Comparison of ENCODE assay signal across 8 cellular contexts in the genomic region with DNA sequence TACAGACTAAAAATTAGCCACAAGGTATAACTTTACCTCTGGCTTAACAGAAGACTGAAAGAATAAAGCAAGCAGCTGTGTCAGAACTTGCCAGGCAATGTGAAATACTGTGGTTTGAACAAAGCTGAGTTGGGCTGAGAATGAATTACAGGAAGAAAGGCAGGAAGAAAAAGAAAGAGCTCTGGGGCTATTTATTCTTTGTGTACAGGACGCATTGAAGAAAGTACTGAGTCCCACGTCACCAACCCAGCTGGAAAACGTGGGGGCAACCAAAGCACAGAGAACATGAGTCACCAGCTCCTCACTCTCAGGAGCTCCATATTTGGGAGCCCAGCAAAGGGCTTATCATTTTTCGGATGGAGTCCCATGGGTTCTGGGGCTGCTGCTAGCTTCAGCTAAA.
DNase-seq lines count a peak whose midpoint lies in the region; ATAC-seq and TF ChIP-seq lines count a peak whose summit lies in the region.

No MANE protein-coding gene starts in this region.

- peak overlapping the region; percentile 40 for H3K4me3 Mint-ChIP-seq in CD8-positive, alpha-beta T cell

- intact Hi-C loops in CD8-positive, alpha-beta T cell (cut with DNase I, micrococcal nuclease) = no loop called here

- H3K9me3 Mint-ChIP-seq in CD8-positive, alpha-beta T cell = no peaks in the 10 kb centered on the region

- H3K27me3 Mint-ChIP-seq in CD8-positive, alpha-beta T cell (ENCODE audit: low read depth) = no peaks in the 10 kb centered on the region

- peaks cover 60% of the 10 kb centered on the region for H3K36me3 Mint-ChIP-seq in CD8-positive, alpha-beta T cell

- peak overlapping the region; percentile 83 for H3K27ac Mint-ChIP-seq in CD8-positive, alpha-beta T cell

- H3K27ac ChIP-seq in CD8-positive, alpha-beta T cell (ENCODE audit: low read depth, low read length) = no peak overlapping the region
- peak overlapping the region; percentile 72 to 82 for H3K27ac ChIP-seq in right atrium auricular region

- peaks cover 83% of the 10 kb centered on the region for H3K4me1 Mint-ChIP-seq in CD8-positive, alpha-beta T cell (ENCODE audit: low read depth)

- H3K4me3 ChIP-seq in CD8-positive, alpha-beta T cell (ENCODE audit: low read depth, low read length) = no peak overlapping the region
- H3K4me3 ChIP-seq in right atrium auricular region = no peak overlapping the region

- H3K36me3 ChIP-seq in CD8-positive, alpha-beta T cell (ENCODE audit: insufficient read depth, low read length) = no peaks in the 10 kb centered on the region
- H3K36me3 ChIP-seq in right atrium auricular region = no peaks in the 10 kb centered on the region

- POLR2A ChIA-PET in CD8-positive, alpha-beta T cell (lab: Charles Lee) = interaction anchor here (1.1 kb wide), 1 partner anchor 28 kb away, joined by 3 read pairs; no protein-coding TSS in a partner anchor

- ATAC-seq in CD8-positive, alpha-beta T cell = peak; percentile 90
- ATAC-seq in HG03460 (IDR thresholded peaks at IDR 0.05; ENCODE audit: unreplicated experiment) (peak; percentile 60), HG02938 (IDR thresholded peaks at IDR 0.05; ENCODE audit: unreplicated experiment) (no peak)

- H3K27me3 ChIP-seq in CD8-positive, alpha-beta T cell (ENCODE audit: insufficient read depth, low read length) = no peaks in the 10 kb centered on the region
- H3K27me3 ChIP-seq in right atrium auricular region = no peaks in the 10 kb centered on the region

- H3K9me3 ChIP-seq in CD8-positive, alpha-beta T cell (ENCODE audit: low read length) = no peaks in the 10 kb centered on the region
- H3K9me3 ChIP-seq in right atrium auricular region = no peaks in the 10 kb centered on the region

- TF ChIP-seq CTCF in CD8-positive, alpha-beta T cell (IDR thresholded peaks at IDR 0.05) = no peak
- TF ChIP-seq CTCF in right atrium auricular region (IDR thresholded peaks at IDR 0.05) = no peak

- DNase-seq in CD8-positive, alpha-beta T cell = peak in 3 of 7 experiments; percentile 35 to 74 (median 48)
- DNase-seq in activated naive CD4-positive, alpha-beta T cell treated with Interleukin-2 at 50 U/mL for 16 hours = peak; percentile 76
- DNase-seq in right atrium auricular region (ENCODE audit: low spot score) (peak; percentile 81), NOMO-1 treated with dmso at 0.1 percent for 144 hours (lab: John Stamatoyannopoulos, UW; ENCODE audit: unreplicated experiment) (no peak), NCI-H2029 treated with DMSO at 0.1 percent for 48 hours (lab: John Stamatoyannopoulos, UW) (no peak)
- DNase-seq in stimulated activated CD4-positive, alpha-beta T cell treated with anti-CD3 and anti-CD28 coated beads, TNF-alpha, amount 100 ng/mL, for 24 hours (ENCODE audit: low read depth in 3 of 3) = peak; percentile 56 to 81 (median 60)

- CTCF ChIA-PET in CD8-positive, alpha-beta T cell (lab: Charles Lee) = interaction anchor here (1.0 to 1.5 kb wide), 2 partner anchors 9 to 55 kb away, joined by 3 to 5 read pairs; no protein-coding TSS in a partner anchor

- H3K4me1 ChIP-seq in CD8-positive, alpha-beta T cell (ENCODE audit: insufficient read depth, low read length) = peaks cover 31% of the 10 kb centered on the region
- peaks cover 0 to 29% of the 10 kb centered on the region in 2 donors for H3K4me1 ChIP-seq in right atrium auricular region

Comparison
In these comparisons a context has a peak if more than half of its experiments do, and no peak if none do; other contexts are left out.
1. DNase-seq: peak in activated naive CD4-positive, alpha-beta T cell treated with Interleukin-2 at 50 U/mL for 16 hours (single experiment), right atrium auricular region (single experiment) and stimulated activated CD4-positive, alpha-beta T cell treated with anti-CD3 and anti-CD28 coated beads, TNF-alpha, amount 100 ng/mL, for 24 hours (3 of 3); none in NOMO-1 treated with dmso at 0.1 percent for 144 hours (single experiment) and NCI-H2029 treated with DMSO at 0.1 percent for 48 hours (single experiment).